Comparison of ENCODE assay signal across 1 cellular context in genomic region chrX:45794995-45795337, GRCh38.
TF ChIP-seq lines count a peak whose summit lies in the region.

No MANE protein-coding gene starts in this region.

TF ChIP-seq in Ishikawa, 13 proteins besides CTCF, POLR2A, EP300 and RAD21 (continued from another document):
- no peak for TF ChIP-seq REST (IDR thresholded peaks at IDR 0.05; ENCODE audit: low read depth)
- TF ChIP-seq YY1 (IDR thresholded peaks at IDR 0.05; ENCODE audit: low read depth), result no peak
- TF ChIP-seq TCF12 (IDR thresholded peaks at IDR 0.05; ENCODE audit: low read depth), result no peak; the same call in 1 of the 2 replicates
- TF ChIP-seq CEBPB (IDR thresholded peaks at IDR 0.05), result no peak
- no peak for TF ChIP-seq MAX (IDR thresholded peaks at IDR 0.05)
- TF ChIP-seq TEAD4 (IDR thresholded peaks at IDR 0.05), result 0 out of 2 replicates have a peak, but pooled peaks have one; percentile 2
- TF ChIP-seq EGR1 (IDR thresholded peaks at IDR 0.05), result no peak
- TF ChIP-seq FOXM1 (IDR thresholded peaks at IDR 0.05; ENCODE audit: borderline replicate concordance, low read depth), result no peak
- no peak for TF ChIP-seq USF1 (IDR thresholded peaks at IDR 0.05)
- no peak for TF ChIP-seq ZBTB7A (IDR thresholded peaks at IDR 0.05; ENCODE audit: low read depth)
- TF ChIP-seq TAF1 (IDR thresholded peaks at IDR 0.05; ENCODE audit: low read depth), result no peak
